Comparison of ENCODE assay signal across 20 cellular contexts in genomic region chr1:45243476-45244343, GRCh38.
"Had no signal": no experiment of that assay in that cellular context is flagged by ENCODE, and none has a peak within 500 bp of the region (broad histone marks: within the 10 kb centered on the region; RNA-seq: fewer than 3 reads in every experiment).

No MANE protein-coding gene starts in this region.

- H3K4me3 ChIP-seq: cardiac muscle cell, esophagus muscularis mucosa, gastrocnemius medialis, heart right ventricle, prostate gland, tibial artery had no signal

- H3K9me3 ChIP-seq: esophagus muscularis mucosa, gastrocnemius medialis, prostate gland, tibial artery had no signal

- H3K27me3 ChIP-seq: cardiac muscle cell, esophagus muscularis mucosa, gastrocnemius medialis, heart right ventricle, tibial artery had no signal

- H3K4me1 ChIP-seq: esophagus muscularis mucosa, gastrocnemius medialis, heart right ventricle, prostate gland had no signal

- H3K36me3 ChIP-seq: cardiac muscle cell, esophagus muscularis mucosa, gastrocnemius medialis, heart right ventricle, prostate gland, tibial artery had no signal

- H3K27ac ChIP-seq: cardiac muscle cell, esophagus muscularis mucosa, gastrocnemius medialis, heart right ventricle, prostate gland, tibial artery had no signal

- DNase-seq: activated CD4-positive, alpha-beta T cell treated with anti-CD3 and anti-CD28 coated beads, Interleukin-2, amount 50 U/mL, for 4 hours; activated gamma-delta T cell treated with Interleukin-2 at 50 U/mL for 16 hours; activated T-cell treated with anti-CD3 and anti-CD28 coated beads for 4 hours; amniotic stem cell; dermis blood vessel endothelial cell; effector memory CD4-positive, alpha-beta T cell; gastrocnemius medialis; heart right ventricle; kidney glomerular epithelial cell; left ventricle myocardium superior; occipital lobe; right cardiac atrium; stimulated activated CD4-positive, alpha-beta T cell treated with anti-CD3 and anti-CD28 coated beads, Interleukin-2, amount 100 ng/mL, for 24 hours; stimulated activated naive CD8-positive, alpha-beta T cell treated with anti-CD3 and anti-CD28 coated beads, Interleukin-15, Interleukin-2, amounts not matched to agents 100 U/mL and 50 U/mL, for 24 hours; substantia nigra; T-helper 17 cell; tibial artery had no signal
